ENCODE assay signal across 12 cellular contexts in the genomic region with DNA sequence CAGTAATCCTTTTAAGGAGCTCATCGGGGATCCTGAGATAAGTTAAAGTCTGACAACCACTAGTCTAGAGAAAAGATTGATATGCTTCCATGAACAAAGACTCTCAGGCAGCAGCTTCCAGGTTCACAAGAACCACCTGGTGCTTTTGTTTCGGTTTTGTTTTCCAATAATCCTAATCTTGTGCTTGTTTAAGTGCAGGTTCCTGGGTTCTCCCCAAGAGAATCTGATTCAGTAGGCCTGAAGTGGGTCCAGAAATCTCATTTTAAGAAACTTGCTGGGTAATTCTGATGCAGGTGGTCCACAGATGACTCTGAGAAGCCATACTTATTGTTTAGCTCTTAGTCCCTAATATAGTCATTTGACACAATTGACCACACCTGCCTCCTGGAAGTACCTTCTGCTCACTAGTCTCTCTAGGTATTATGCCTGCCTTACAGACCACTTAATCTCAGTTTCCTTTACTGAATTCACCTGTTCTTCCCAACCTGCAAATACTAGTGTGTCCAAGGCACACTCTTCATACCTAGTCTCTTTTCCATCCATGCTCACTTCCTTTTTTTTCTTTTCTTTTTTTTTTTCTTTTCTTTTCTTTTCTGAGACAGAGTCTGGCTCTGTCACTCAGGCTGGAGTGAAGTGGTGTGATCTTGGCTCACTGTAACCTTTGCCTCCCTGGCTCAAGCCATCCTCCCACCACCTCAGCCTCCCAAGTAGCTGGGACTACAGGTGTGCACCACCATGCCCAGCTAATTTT. TPM values are rescaled to one million over a fixed set of nuclear protein-coding genes. Genes with fewer than 3 reads are reported as not detected.
DNase-seq lines count a peak whose midpoint lies in the region; ATAC-seq and TF ChIP-seq lines count a peak whose summit lies in the region.
"Had no signal": no experiment of that assay in that cellular context is flagged by ENCODE, and none has a peak within 500 bp of the region (broad histone marks: within the 10 kb centered on the region; RNA-seq: fewer than 3 reads in every experiment).

No MANE protein-coding gene starts in this region.

- H3K9me2 ChIP-seq in hepatocyte (replicated peaks; ENCODE audit: insufficient read depth), result no peaks in the 10 kb centered on the region

- no peak for DNase-seq in hepatocyte (ENCODE audit: low spot score)
- DNase-seq in midbrain (lab: John Stamatoyannopoulos, UW), result no peak
- no peak for DNase-seq in NCI-H2171 (lab: John Stamatoyannopoulos, UW)
- no peak for DNase-seq in mesothelial cell of epicardium (ENCODE audit: low spot score in 2 of 2, unreplicated experiment in 2 of 2)
- DNase-seq: activated effector memory CD4-positive, alpha-beta T cell treated with Interleukin-2 at 50 U/mL for 16 hours; effector CD4-positive, alpha-beta T cell; NCI-H187 had no signal

- H3K27me3 ChIP-seq in BLaER1 (no peaks in the 10 kb centered on the region), hepatocyte (no peaks in the 10 kb centered on the region)

- WGBS in hepatocyte (ENCODE audit: low lambda C conversion rate, missing lambda C conversion rate), result 72% methylated on average over 2 of the region's 2 CpGs

- H4K20me1 ChIP-seq in BLaER1, result no peaks in the 10 kb centered on the region
- H4K20me1 ChIP-seq in hepatocyte (ENCODE audit: insufficient read depth, poor library complexity, severe bottlenecking), result no peaks in the 10 kb centered on the region

- no peaks in the 10 kb centered on the region for H3K27me3 Mint-ChIP-seq in mesothelial cell of epicardium (ENCODE audit: low read depth)

- H3K36me3 ChIP-seq in BLaER1, result no peaks in the 10 kb centered on the region
- H3K36me3 ChIP-seq in hepatocyte (replicated peaks; ENCODE audit: insufficient read depth, low read depth), result no peaks in the 10 kb centered on the region
- H3K36me3 ChIP-seq: prostate gland had no signal

- H3K9me3 Mint-ChIP-seq in mesothelial cell of epicardium, result no peaks in the 10 kb centered on the region

- no peak overlapping the region for H3K9ac ChIP-seq in BLaER1

- H3K27ac ChIP-seq in BLaER1, result no peak overlapping the region
- no peak overlapping the region for H3K27ac ChIP-seq in hepatocyte
- H3K27ac ChIP-seq: prostate gland had no signal

- no peak overlapping the region for H3K27ac Mint-ChIP-seq in mesothelial cell of epicardium

- H3K4me3 Mint-ChIP-seq in mesothelial cell of epicardium, result no peak overlapping the region

- no peaks in the 10 kb centered on the region for H3K36me3 Mint-ChIP-seq in mesothelial cell of epicardium

- TF ChIP-seq CTCF in hepatocyte (IDR thresholded peaks at IDR 0.05; ENCODE audit: poor library complexity), result no peak
- no peak for TF ChIP-seq CTCF in mesothelial cell of epicardium (IDR thresholded peaks at IDR 0.05; ENCODE audit: unreplicated experiment)

- H3K4me2 ChIP-seq in BLaER1 (0 out of 2 replicates have a peak overlapping the region, but pooled peaks have one; percentile 4), hepatocyte (no peak overlapping the region)

- H3K4me3 ChIP-seq in BLaER1 (no peak overlapping the region), hepatocyte (no peak overlapping the region)
- H3K4me3 ChIP-seq: prostate gland had no signal

- no peaks in the 10 kb centered on the region for H3K9me3 ChIP-seq in BLaER1
- H3K9me3 ChIP-seq in hepatocyte (ENCODE audit: low read depth), result no peaks in the 10 kb centered on the region
- H3K9me3 ChIP-seq: prostate gland had no signal

- peaks cover 8% of the 10 kb centered on the region for H3K4me1 Mint-ChIP-seq in mesothelial cell of epicardium

- peak; percentile 73 for ATAC-seq in GM19023 (IDR thresholded peaks at IDR 0.05; ENCODE audit: unreplicated experiment)
- peak; percentile 75 for ATAC-seq in HG02678 (IDR thresholded peaks at IDR 0.05; ENCODE audit: unreplicated experiment)
- ATAC-seq in HG03571 (IDR thresholded peaks at IDR 0.05; ENCODE audit: unreplicated experiment), result peak; percentile 63

- H3K4me1 ChIP-seq in BLaER1 (peaks cover 33% of the 10 kb centered on the region), hepatocyte (ENCODE audit: insufficient read depth) (no peaks in the 10 kb centered on the region)
- H3K4me1 ChIP-seq: prostate gland had no signal

- no peaks in the 10 kb centered on the region for H3K79me2 ChIP-seq in hepatocyte

- H2AFZ ChIP-seq in hepatocyte, result no peak overlapping the region

RNA-seq across cellular contexts. Expression of a gene that starts 20.5 kb away (rescaled TPM):
- total RNA-seq in hepatocyte (26.8 and 31.3 TPM in 2 replicates), mesothelial cell of epicardium (19.5 to 22.5 TPM (median 20.4 TPM) in 3 replicates)
- polyA plus RNA-seq in hepatocyte, result 1.0 and 1.5 TPM in 2 replicates
